ENCODE assay signal across 15 cellular contexts in the genomic region with DNA sequence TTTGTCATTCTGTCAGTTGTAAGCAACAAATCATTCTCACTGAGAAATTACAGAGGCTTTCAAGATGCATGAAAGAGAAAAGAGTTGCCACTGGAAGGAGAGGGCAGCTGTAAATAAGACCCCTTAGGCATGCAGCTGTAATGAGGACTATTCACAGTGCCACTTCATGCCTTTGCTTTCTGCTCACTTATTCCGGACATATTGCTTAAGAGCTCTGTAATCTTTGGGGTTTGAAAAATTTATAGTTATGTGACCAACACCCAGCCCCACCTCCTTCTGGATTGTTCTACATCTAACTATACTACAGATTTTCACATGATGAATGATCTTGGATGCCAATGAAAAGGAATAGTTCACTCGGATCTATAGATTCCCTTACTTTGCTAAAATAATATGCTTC.
"Had no signal": no experiment of that assay in that cellular context is flagged by ENCODE, and none has a peak within 500 bp of the region (broad histone marks: within the 10 kb centered on the region; RNA-seq: fewer than 3 reads in every experiment).

No MANE protein-coding gene starts in this region.

- H3K4me1 ChIP-seq: ascending aorta, colonic mucosa, right atrium auricular region had no signal

- H3K4me3 Mint-ChIP-seq: activated CD4-positive, alpha-beta memory T cell treated with anti-CD3 and anti-CD28 coated beads for 36 hours; activated naive CD8-positive, alpha-beta T cell treated with anti-CD3 and anti-CD28 coated beads, Interleukin-2, amount 10 ng/mL, durations not matched to agents 7 days and 5 days; activated T-cell treated with anti-CD3 and anti-CD28 coated beads, Interleukin-2, amount 50 U/mL, for 4 hours; stimulated activated effector memory CD8-positive, alpha-beta T cell treated with anti-CD3 and anti-CD28 coated beads, Interleukin-12 subunit alpha, Interleukin-12 subunit beta, amount 100 ng/mL, for 72 hours had no signal

- H3K9me3 Mint-ChIP-seq: activated CD4-positive, alpha-beta memory T cell treated with anti-CD3 and anti-CD28 coated beads for 36 hours; activated naive CD8-positive, alpha-beta T cell treated with anti-CD3 and anti-CD28 coated beads, Interleukin-2, amount 10 ng/mL, durations not matched to agents 7 days and 5 days; activated T-cell treated with anti-CD3 and anti-CD28 coated beads, Interleukin-2, amount 50 U/mL, for 4 hours; stimulated activated effector memory CD8-positive, alpha-beta T cell treated with anti-CD3 and anti-CD28 coated beads, Interleukin-12 subunit alpha, Interleukin-12 subunit beta, amount 100 ng/mL, for 72 hours had no signal

- H3K9me3 ChIP-seq: ascending aorta, colonic mucosa, gastroesophageal sphincter, right atrium auricular region, tibial artery had no signal

- H3K27ac Mint-ChIP-seq: activated CD4-positive, alpha-beta memory T cell treated with anti-CD3 and anti-CD28 coated beads for 36 hours; activated naive CD8-positive, alpha-beta T cell treated with anti-CD3 and anti-CD28 coated beads, Interleukin-2, amount 10 ng/mL, durations not matched to agents 7 days and 5 days; stimulated activated effector memory CD8-positive, alpha-beta T cell treated with anti-CD3 and anti-CD28 coated beads, Interleukin-12 subunit alpha, Interleukin-12 subunit beta, amount 100 ng/mL, for 72 hours had no signal

- H3K4me3 ChIP-seq: ascending aorta, colonic mucosa, gastroesophageal sphincter, right atrium auricular region, tibial artery had no signal

- DNase-seq: activated CD4-positive, alpha-beta memory T cell treated with anti-CD3 and anti-CD28 coated beads for 36 hours; activated CD4-positive, CD25-positive, alpha-beta regulatory T cell treated with anti-CD3 and anti-CD28 coated beads, Interleukin-2, amount 50 U/mL, for 72 hours; activated gamma-delta T cell; activated naive CD8-positive, alpha-beta T cell treated with anti-CD3 and anti-CD28 coated beads, Interleukin-2, amount 10 ng/mL, durations not matched to agents 7 days and 5 days; activated T-cell treated with anti-CD3 and anti-CD28 coated beads, Interleukin-2, amount 50 U/mL, for 4 hours; colonic mucosa; effector CD4-positive, alpha-beta T cell; kidney; left ventricle myocardium superior; mesendoderm; tibial artery had no signal

- H3K27ac ChIP-seq: ascending aorta, colonic mucosa, gastroesophageal sphincter, right atrium auricular region, tibial artery had no signal

- H3K36me3 ChIP-seq: ascending aorta, colonic mucosa, gastroesophageal sphincter, right atrium auricular region, tibial artery had no signal

- H3K27me3 ChIP-seq: ascending aorta, colonic mucosa, gastroesophageal sphincter, right atrium auricular region, tibial artery had no signal

- H3K36me3 Mint-ChIP-seq: activated CD4-positive, alpha-beta memory T cell treated with anti-CD3 and anti-CD28 coated beads for 36 hours; activated naive CD8-positive, alpha-beta T cell treated with anti-CD3 and anti-CD28 coated beads, Interleukin-2, amount 10 ng/mL, durations not matched to agents 7 days and 5 days; stimulated activated effector memory CD8-positive, alpha-beta T cell treated with anti-CD3 and anti-CD28 coated beads, Interleukin-12 subunit alpha, Interleukin-12 subunit beta, amount 100 ng/mL, for 72 hours had no signal
